Comparison of ENCODE assay signal across 18 cellular contexts in genomic region chr12:119664642-119665041, GRCh38. TPM values are rescaled to one million over a fixed set of nuclear protein-coding genes. Genes with fewer than 3 reads are reported as not detected.
DNase-seq lines count a peak whose midpoint lies in the region; ATAC-seq, FAIRE-seq and TF ChIP-seq lines count a peak whose summit lies in the region.
"Had no signal": no experiment of that assay in that cellular context is flagged by ENCODE, and none has a peak within 500 bp of the region (broad histone marks: within the 10 kb centered on the region; RNA-seq: fewer than 3 reads in every experiment).

No MANE protein-coding gene starts in this region.

- in situ Hi-C loops in HepG2 (cut with HindIII; ENCODE audit: extremely low pct_ligation_motif_present, low pct_unique_long_range_greater_than_20kb) = no loop called here

- TF ChIP-seq EP300 in HepG2 (IDR thresholded peaks at IDR 0.05; ENCODE audit: low read depth in 2 of 2, low read length in 2 of 2) (no peak), HepG2 (CRISPR knock-in tag; IDR thresholded peaks at IDR 0.05; ENCODE audit: borderline replicate concordance) (no peak)

- H3K4me2 ChIP-seq in HepG2 (ENCODE audit: low read depth, low read length) = no peak overlapping the region
- H3K4me2 ChIP-seq: A549 had no signal

- H3K9me3 ChIP-seq in liver (ENCODE audit: control insufficient read depth in 4 of 4, low read length in 3 of 4) (no peaks in the 10 kb centered on the region), HepG2 (ENCODE audit: low read length) (no peaks in the 10 kb centered on the region), small intestine (ENCODE audit: control insufficient read depth, low read depth) (no peaks in the 10 kb centered on the region)
- H3K9me3 ChIP-seq: A549, HAP-1 had no signal

- WGBS in liver = 42% methylated on average over 1 of the region's 1 CpG
- WGBS in HepG2 (ENCODE audit: low lambda C conversion rate) = 0% methylated on average over 1 of the region's 1 CpG
- 53 to 87% (median 58%) methylated on average over 1 of the region's 1 CpG for WGBS in small intestine, 3 donors

- TF ChIP-seq RAD21 in liver (IDR thresholded peaks at IDR 0.05) (no peak), HepG2 (CRISPR knock-in tag; IDR thresholded peaks at IDR 0.05) (no peak)

- H2AFZ ChIP-seq in HepG2 (ENCODE audit: low read length) = no peak overlapping the region

- TF ChIP-seq POLR2A in HepG2 (IDR thresholded peaks at IDR 0.05; ENCODE audit: insufficient read depth in 1 of 2, low read depth in 2 of 2, low read length in 2 of 2) = no peak

- H3K27me3 ChIP-seq in liver (ENCODE audit: control insufficient read depth in 4 of 4, insufficient read depth in 4 of 4, low read length in 3 of 4) (no peaks in the 10 kb centered on the region), HepG2 (ENCODE audit: control insufficient read depth in 1 of 2, insufficient read depth in 2 of 2, low read length in 2 of 2) (no peaks in the 10 kb centered on the region; a peak in 1 of 5 replicates), small intestine (ENCODE audit: control insufficient read depth in 2 of 2, insufficient read depth in 2 of 2, low read length in 2 of 2) (no peaks in the 10 kb centered on the region)

- POLR2A ChIA-PET in HepG2 (lab: Yijun Ruan, JAX) = no interaction called here

- TF ChIP-seq CTCF in liver (IDR thresholded peaks at IDR 0.05; ENCODE audit: low read depth, low read length, missing input control) (no peak), HepG2 (CRISPR knock-in tag; IDR thresholded peaks at IDR 0.05) (no peak)

- no TSS peak for BruUV-seq in HepG2 (replicated peaks; lab: Mats Ljungman, UMichigan)

- ATAC-seq in HepG2 = no peak
- ATAC-seq in left lobe of liver = peak; percentile 46
- ATAC-seq: A549 had no signal

- H3K79me2 ChIP-seq in HepG2 (ENCODE audit: insufficient read depth, low read length) = peaks cover 8% of the 10 kb centered on the region

- intact Hi-C loops in HepG2 (cut with micrococcal nuclease; ENCODE audit: unreplicated experiment) = no loop called here

- peaks cover 3% of the 10 kb centered on the region; the same call in 1 of the 2 replicates for H4K20me1 ChIP-seq in HepG2 (ENCODE audit: insufficient read depth, low read length)

- H3K4me3 ChIP-seq in liver (ENCODE audit: low read depth in 1 of 3, low read length in 3 of 3) = no peak overlapping the region
- no peak overlapping the region for H3K4me3 ChIP-seq in HepG2 (replicated peaks in 1 of 3; ENCODE audit: insufficient read depth in 1 of 3, low read depth in 2 of 3, low read length in 3 of 3)
- no peak overlapping the region for H3K4me3 ChIP-seq in small intestine (ENCODE audit: low read depth in 1 of 2, low read length in 2 of 2)
- H3K4me3 ChIP-seq: A549, HAP-1 had no signal

- no peak overlapping the region for H3K27ac ChIP-seq in liver (ENCODE audit: low read depth in 1 of 2, low read length in 2 of 2)
- no peak overlapping the region for H3K27ac ChIP-seq in HepG2 (ENCODE audit: extremely low read length, insufficient read depth, low read length)
- no peak overlapping the region for H3K27ac ChIP-seq in small intestine (ENCODE audit: low read depth in 1 of 2, low read length in 1 of 2)
- H3K27ac ChIP-seq: 22Rv1, A549, C4-2B, HL-60 had no signal

- H3K4me1 ChIP-seq in liver (ENCODE audit: control insufficient read depth in 4 of 4, insufficient read depth in 4 of 4, low read length in 3 of 4) = peaks cover under 1 to 15% (median 10%) of the 10 kb centered on the region in 4 donors
- H3K4me1 ChIP-seq in HepG2 (ENCODE audit: insufficient read depth, low read length) = peaks cover 28% of the 10 kb centered on the region
- H3K4me1 ChIP-seq in small intestine (ENCODE audit: control insufficient read depth in 2 of 2, insufficient read depth in 1 of 2, low read depth in 1 of 2, low read length in 1 of 2) = peaks cover 2% of the 10 kb centered on the region in 2 donors

- no peak overlapping the region for H3K9ac ChIP-seq in liver (ENCODE audit: low read depth in 1 of 2, low read length in 2 of 2)
- H3K9ac ChIP-seq in HepG2 (ENCODE audit: insufficient read depth, low read depth, low read length) = no peak overlapping the region

- CTCF ChIA-PET in HepG2 (lab: Yijun Ruan, JAX; ENCODE audit: low intra/inter-chr PET ratio, low total read pairs) = no interaction called here

- FAIRE-seq in HepG2 (lab: Jason Lieb, UNC) = no peak
- no peak for FAIRE-seq in small intestine (lab: Jason Lieb, UNC)
- FAIRE-seq: A549 had no signal

- no peaks in the 10 kb centered on the region for H3K36me3 ChIP-seq in liver (ENCODE audit: control insufficient read depth in 4 of 4, insufficient read depth in 3 of 4, low read depth in 1 of 4, low read length in 3 of 4)
- H3K36me3 ChIP-seq in HepG2 (replicated peaks in 1 of 2; ENCODE audit: control insufficient read depth in 1 of 2, insufficient read depth in 2 of 2, low read length in 2 of 2) = no peaks in the 10 kb centered on the region
- H3K36me3 ChIP-seq in small intestine (ENCODE audit: control insufficient read depth in 2 of 2, insufficient read depth in 2 of 2, low read length in 2 of 2) = no peaks in the 10 kb centered on the region
- H3K36me3 ChIP-seq: HAP-1 had no signal

- no peak for DNase-seq in HepG2 (ENCODE audit: low spot score)
- peak; percentile 68 for DNase-seq in left lobe of liver (ENCODE audit: low spot score)
- peak; percentile 68 for DNase-seq in small intestine
- no peak for DNase-seq in NK-92 treated with Interleukin-12 subunit alpha and Interleukin-12 subunit beta, amount 100 ng/mL, for 24 hours (lab: John Stamatoyannopoulos, UW)
- no peak for DNase-seq in stimulated activated CD4-positive, alpha-beta T cell treated with anti-CD3 and anti-CD28 coated beads, Interleukin-12 subunit alpha, Interleukin-12 subunit beta, amount 100 ng/mL, for 4 hours
- DNase-seq in GOT3 (lab: John Stamatoyannopoulos, UW) = no peak
- DNase-seq: AML-193; CD4-positive, alpha-beta T cell; DMS153; DMS79; GDM1; IMR-90 had no signal

TF ChIP-seq in liver, 16 proteins besides CTCF, POLR2A, EP300 and RAD21:
- TF ChIP-seq HNF4A (conservative IDR thresholded peaks at IDR 0.05) (peak; percentile 42 to 63), FOXA2 (IDR thresholded peaks at IDR 0.05) (no peak), GABPA (IDR thresholded peaks at IDR 0.05 in 1 of 2, conservative IDR thresholded peaks at IDR 0.05 in 1 of 2) (peak in 1 of 2 donors; percentile 14), RXRA (IDR thresholded peaks at IDR 0.05) (peak; percentile 38 to 57), SP1 (IDR thresholded peaks at IDR 0.05) (peak; percentile 53), NR2F2 (IDR thresholded peaks at IDR 0.05) (peak; percentile 15), JUND (IDR thresholded peaks at IDR 0.05) (no peak), MAX (IDR thresholded peaks at IDR 0.05) (peak; percentile 38)

TF ChIP-seq in HepG2, 621 proteins besides CTCF, POLR2A, EP300 and RAD21 (continues in another document):
- TF ChIP-seq ZNF251 (CRISPR knock-in tag; IDR thresholded peaks at IDR 0.05) (no peak), PHF5A (CRISPR knock-in tag; IDR thresholded peaks at IDR 0.05; ENCODE audit: low read depth, unreplicated experiment) (no peak), PLRG1 (conservative IDR thresholded peaks at IDR 0.05) (no peak), CENPX (CRISPR knock-in tag; IDR thresholded peaks at IDR 0.05) (no peak), YY1 (IDR thresholded peaks at IDR 0.05; ENCODE audit: insufficient read depth, insufficient replicate concordance, low read depth, low read length) (no peak), ZNF543 (CRISPR knock-in tag; IDR thresholded peaks at IDR 0.05) (no peak), NCOA2 (CRISPR knock-in tag; IDR thresholded peaks at IDR 0.05) (no peak)

RNA-seq across cellular contexts. Expression of gene PRKAB1, which starts 3.3 kb away (rescaled TPM):
- total RNA-seq in liver (10 to 100 TPM; 11.1 to 29.9 TPM), HepG2 (2016; rRNA removed; fragmentation: Illumina TruSeq; extraction: Trizol) (25.4 and 28.4 TPM in 2 replicates), left lobe of liver (13.0 TPM)
- polyA plus RNA-seq in liver (10 to 100 TPM; 10.5 to 11.4 TPM), HepG2 (2011; rRNA removed) (35.5 and 36.0 TPM in 2 replicates), small intestine (10 to 100 TPM; 32.3 to 70.2 (median 66.7) TPM)
- total RNA-seq in HepG2 (2016; cell fraction: cytosol; rRNA removed; fragmentation: Illumina TruSeq; extraction: Trizol; ENCODE audit: low read depth) = 7.2 and 8.3 TPM in 2 replicates
- total RNA-seq in HepG2 (2016; cell fraction: insoluble cytoplasmic fraction; rRNA removed; fragmentation: Illumina TruSeq; extraction: Trizol) = 24.7 and 27.3 TPM in 2 replicates
- total RNA-seq in HepG2 (2016; cell fraction: membrane; rRNA removed; fragmentation: Illumina TruSeq; extraction: Trizol) = 22.4 and 23.1 TPM in 2 replicates
- total RNA-seq in HepG2 (2016; cell fraction: nucleus; rRNA removed; fragmentation: Illumina TruSeq; extraction: Trizol) = 28.4 and 31.7 TPM in 2 replicates
- polyA plus RNA-seq in HepG2 (2011; cell fraction: cytosol; rRNA removed) = 18.2 and 22.4 TPM in 2 replicates
- 37.3 and 45.3 TPM in 2 replicates for polyA plus RNA-seq in HepG2 (2011; cell fraction: nucleus; rRNA removed)
- polyA plus RNA-seq in HepG2 (2012) = 24.3 and 27.4 TPM in 2 replicates
- polyA plus RNA-seq in HepG2 (2016; cell fraction: cytosol; fragmentation: Illumina TruSeq; extraction: Trizol; ENCODE audit: low read depth) = 7.7 and 7.9 TPM in 2 replicates
- polyA plus RNA-seq in HepG2 (2016; cell fraction: insoluble cytoplasmic fraction; fragmentation: Illumina TruSeq; extraction: Trizol; ENCODE audit: low read depth) = 29.5 and 33.6 TPM in 2 replicates
- polyA plus RNA-seq in HepG2 (2016; cell fraction: membrane; fragmentation: Illumina TruSeq; extraction: Trizol; ENCODE audit: low read depth) = 15.0 and 16.9 TPM in 2 replicates
- 46.1 and 56.3 TPM in 2 replicates for polyA plus RNA-seq in HepG2 (2016; cell fraction: nucleus; fragmentation: Illumina TruSeq; extraction: Trizol; ENCODE audit: insufficient read depth, low read depth)
- polyA minus RNA-seq in HepG2 (2011; rRNA and poly(A)+ RNA removed; ENCODE audit: low replicate concordance) = 29.1 and 36.9 TPM in 2 replicates
- 16.0 and 23.4 TPM in 2 replicates for polyA minus RNA-seq in HepG2 (2011; cell fraction: cytosol; rRNA and poly(A)+ RNA removed)
- polyA minus RNA-seq in HepG2 (2011; cell fraction: nucleus; rRNA and poly(A)+ RNA removed) = 36.9 and 50.9 TPM in 2 replicates

Comparison
In these comparisons a context has a peak if more than half of its experiments do, and no peak if none do; other contexts are left out.
1. DNase-seq: peak in left lobe of liver (single experiment) and small intestine (single experiment); none in HepG2 (single experiment), NK-92 treated with Interleukin-12 subunit alpha and Interleukin-12 subunit beta, amount 100 ng/mL, for 24 hours (single experiment), stimulated activated CD4-positive, alpha-beta T cell treated with anti-CD3 and anti-CD28 coated beads, Interleukin-12 subunit alpha, Interleukin-12 subunit beta, amount 100 ng/mL, for 4 hours (single experiment) and GOT3 (single experiment).